ENCODE assay signal across 15 cellular contexts in the genomic region with DNA sequence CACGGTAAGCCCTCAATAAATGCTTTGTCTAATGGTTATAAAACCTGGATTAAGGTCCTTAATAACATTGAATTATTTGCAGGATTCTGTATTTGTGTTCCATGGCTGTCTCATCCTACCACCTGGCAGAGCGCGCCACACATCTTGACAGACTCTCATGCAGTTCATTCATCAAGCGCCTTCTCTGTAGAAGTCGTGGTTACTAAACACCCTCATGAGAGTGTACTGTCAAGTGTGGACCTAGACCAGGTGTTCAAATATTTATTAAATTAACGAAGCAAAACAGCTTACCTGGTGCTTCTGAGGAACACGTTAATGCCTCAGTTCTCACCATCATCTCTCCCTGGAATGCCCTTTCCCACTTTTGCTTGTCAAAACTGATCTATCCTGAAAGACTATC. TPM values are rescaled to one million over a fixed set of nuclear protein-coding genes. Genes with fewer than 3 reads are reported as not detected.
DNase-seq lines count a peak whose midpoint lies in the region; ATAC-seq and TF ChIP-seq lines count a peak whose summit lies in the region.
"Had no signal": no experiment of that assay in that cellular context is flagged by ENCODE, and none has a peak within 500 bp of the region (broad histone marks: within the 10 kb centered on the region; RNA-seq: fewer than 3 reads in every experiment).

No MANE protein-coding gene starts in this region.

- peaks cover 0 to 5% (median 0%) of the 10 kb centered on the region in 3 donors for H3K4me1 Mint-ChIP-seq in IgD-negative memory B cell
- H3K4me1 Mint-ChIP-seq in CD4-positive, alpha-beta T cell (ENCODE audit: low read depth) = no peaks in the 10 kb centered on the region

- peak overlapping the region in 2 of 3 donors; percentile 65 to 72 for H3K27ac Mint-ChIP-seq in IgD-negative memory B cell
- no peak overlapping the region for H3K27ac Mint-ChIP-seq in CD4-positive, alpha-beta T cell

- peak; percentile 54 for DNase-seq in NCI-H2029 (lab: John Stamatoyannopoulos, UW)
- no peak for DNase-seq in NCI-H2029 treated with DMSO at 0.1 percent for 48 hours (lab: John Stamatoyannopoulos, UW)
- peak; percentile 34 for DNase-seq in NCI-H774 (lab: John Stamatoyannopoulos, UW)
- DNase-seq in WERI-Rb-1 = no peak
- DNase-seq in activated CD4-positive, alpha-beta T cell treated with anti-CD3 and anti-CD28 coated beads, Interleukin-2, amount 50 U/mL, for 4 hours = no peak
- DNase-seq in NOMO-1 treated with dmso at 0.1 percent for 144 hours (lab: John Stamatoyannopoulos, UW; ENCODE audit: unreplicated experiment) = no peak
- no peak for DNase-seq in CD4-positive, alpha-beta T cell
- DNase-seq: H7, Karpas-422, MV-4-11, NCI-H1105 treated with DMSO at 0.1 percent for 48 hours, NCI-H1930, OCI-M1 had no signal

- no peak for TF ChIP-seq CTCF in WERI-Rb-1 (IDR thresholded peaks at IDR 0.05; ENCODE audit: low read depth, low read length)
- TF ChIP-seq CTCF in CD4-positive, alpha-beta T cell (IDR thresholded peaks at IDR 0.05) = no peak

- peak overlapping the region; percentile 67; the same call in 1 of the 2 replicates for H3K27ac ChIP-seq in WERI-Rb-1
- no peak overlapping the region for H3K27ac ChIP-seq in CD4-positive, alpha-beta T cell (ENCODE audit: low read depth, low read length)
- H3K27ac ChIP-seq: C4-2B had no signal

- H3K27me3 Mint-ChIP-seq in IgD-negative memory B cell = no peaks in the 10 kb centered on the region
- no peaks in the 10 kb centered on the region for H3K27me3 Mint-ChIP-seq in CD4-positive, alpha-beta T cell

- no peaks in the 10 kb centered on the region for H3K27me3 ChIP-seq in WERI-Rb-1 (ENCODE audit: insufficient read depth, low read depth, severe bottlenecking)
- H3K27me3 ChIP-seq in CD4-positive, alpha-beta T cell (ENCODE audit: control insufficient read depth, insufficient read depth, low read length) = no peaks in the 10 kb centered on the region

- intact Hi-C loops in CD4-positive, alpha-beta T cell (cut with DNase I, micrococcal nuclease) = no loop called here

- CTCF ChIA-PET in CD4-positive, alpha-beta T cell (lab: Charles Lee) = no interaction called here

- no peaks in the 10 kb centered on the region for H3K9me3 ChIP-seq in WERI-Rb-1 (ENCODE audit: severe bottlenecking)
- H3K9me3 ChIP-seq in CD4-positive, alpha-beta T cell (ENCODE audit: control insufficient read depth, low read length) = no peaks in the 10 kb centered on the region

- H3K9me3 Mint-ChIP-seq in IgD-negative memory B cell = no peaks in the 10 kb centered on the region
- H3K9me3 Mint-ChIP-seq in CD4-positive, alpha-beta T cell = no peaks in the 10 kb centered on the region

- H3K4me3 Mint-ChIP-seq in IgD-negative memory B cell = no peak overlapping the region
- no peak overlapping the region for H3K4me3 Mint-ChIP-seq in CD4-positive, alpha-beta T cell

- H3K36me3 Mint-ChIP-seq in IgD-negative memory B cell = no peaks in the 10 kb centered on the region
- peaks cover 8% of the 10 kb centered on the region for H3K36me3 Mint-ChIP-seq in CD4-positive, alpha-beta T cell (ENCODE audit: low read depth)

- POLR2A ChIA-PET in CD4-positive, alpha-beta T cell (lab: Charles Lee) = no interaction called here

- no peak for ATAC-seq in CD4-positive, alpha-beta T cell (ENCODE audit: poor library complexity)

- no peaks in the 10 kb centered on the region for H3K36me3 ChIP-seq in WERI-Rb-1

- H3K4me3 ChIP-seq in WERI-Rb-1 (ENCODE audit: low read depth, low read length) = peak overlapping the region; percentile 9; the same call in 1 of the 2 replicates

RNA-seq across cellular contexts. Expression of a gene that starts 13.1 kb away (rescaled TPM):
- polyA plus RNA-seq in IgD-negative memory B cell = 43.4 TPM
- 10 to 100 TPM; 88.7 to 90.4 TPM for total RNA-seq in CD4-positive, alpha-beta T cell

RNA-seq across cellular contexts. Expression of a gene that starts 48.2 kb away (rescaled TPM):
- polyA plus RNA-seq in IgD-negative memory B cell = 16.9 TPM
- total RNA-seq in CD4-positive, alpha-beta T cell = 10 to 100 TPM; 37.4 to 42.9 TPM

Comparison
In these comparisons a context has a peak if more than half of its experiments do, and no peak if none do; other contexts are left out.
1. DNase-seq: peak in NCI-H2029 (single experiment) and NCI-H774 (single experiment); none in NCI-H2029 treated with DMSO at 0.1 percent for 48 hours (single experiment), WERI-Rb-1 (single experiment), activated CD4-positive, alpha-beta T cell treated with anti-CD3 and anti-CD28 coated beads, Interleukin-2, amount 50 U/mL, for 4 hours (0 of 2), NOMO-1 treated with dmso at 0.1 percent for 144 hours (single experiment) and CD4-positive, alpha-beta T cell (0 of 10).